Comparison of ENCODE assay signal across 8 cellular contexts in the genomic region with DNA sequence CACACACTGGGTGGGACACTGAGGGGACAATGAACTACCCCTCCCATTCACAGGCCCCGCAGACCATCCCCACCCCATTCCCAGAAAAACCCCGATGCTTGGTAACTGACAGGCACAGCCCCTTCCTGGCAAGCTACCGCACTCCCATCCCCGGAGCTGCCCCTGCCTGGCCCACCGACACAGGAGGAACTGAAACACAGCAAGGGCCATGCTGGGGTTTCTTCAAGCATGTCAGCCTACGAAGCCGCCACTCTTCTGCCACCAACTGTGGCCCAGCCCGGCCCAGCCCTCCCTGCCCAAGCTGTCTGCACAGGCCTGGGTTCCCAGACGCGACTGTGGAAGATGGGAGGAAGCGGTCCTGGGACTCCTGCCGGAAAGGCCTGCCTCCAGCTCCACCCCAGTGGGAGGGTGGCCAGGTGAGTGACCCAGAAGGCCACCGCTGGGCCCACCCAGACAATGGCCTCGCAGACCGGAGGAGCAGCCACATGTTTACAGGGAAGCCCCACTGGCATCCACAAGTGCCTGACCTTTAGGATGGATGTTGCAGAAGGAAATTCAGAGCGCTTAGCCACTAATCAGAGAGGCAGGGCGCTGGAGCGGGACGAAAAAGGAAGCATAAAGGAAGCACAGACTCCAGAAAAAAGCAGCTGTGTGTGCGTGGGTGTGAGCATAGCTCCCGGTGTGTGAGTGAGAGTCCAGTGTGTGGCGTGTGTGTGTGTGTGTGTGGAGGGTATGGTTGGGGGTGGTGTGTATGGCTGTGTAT. TPM values are rescaled to one million over a fixed set of nuclear protein-coding genes. Genes with fewer than 3 reads are reported as not detected.
DNase-seq lines count a peak whose midpoint lies in the region; ATAC-seq, FAIRE-seq and TF ChIP-seq lines count a peak whose summit lies in the region.

No MANE protein-coding gene starts in this region.

- H2AFZ ChIP-seq in astrocyte (ENCODE audit: low read depth, low read length) = peak overlapping the region; percentile 41
- H2AFZ ChIP-seq in GM23248 = no peak overlapping the region

- H3K27me3 ChIP-seq in astrocyte (ENCODE audit: insufficient read depth, low read length) (no peaks in the 10 kb centered on the region), muscle layer of duodenum (ENCODE audit: low read depth, low read length) (no peaks in the 10 kb centered on the region), GM23248 (replicated peaks; ENCODE audit: insufficient read depth) (no peaks in the 10 kb centered on the region), BE2C (no peaks in the 10 kb centered on the region; the same call in 1 of the 2 replicates)

- H4K20me1 ChIP-seq in astrocyte (ENCODE audit: insufficient read depth, low read length) = no peaks in the 10 kb centered on the region
- no peaks in the 10 kb centered on the region for H4K20me1 ChIP-seq in GM23248 (ENCODE audit: insufficient read depth)

- no peaks in the 10 kb centered on the region for H3K36me3 Mint-ChIP-seq in astrocyte (ENCODE audit: low read depth, unreplicated experiment)

- H3K79me2 ChIP-seq in astrocyte (ENCODE audit: insufficient read depth, low read length) (no peaks in the 10 kb centered on the region), GM23248 (ENCODE audit: insufficient read depth) (no peaks in the 10 kb centered on the region)

- H3K27ac ChIP-seq in astrocyte (ENCODE audit: low read depth, low read length) (no peak overlapping the region), muscle layer of duodenum (ENCODE audit: low read length) (peak overlapping the region; percentile 92), GM23248 (no peak overlapping the region)

- no peak for DNase-seq in astrocyte (ENCODE audit: low read depth)
- DNase-seq in GM23248 = no peak
- no peak for DNase-seq in BE2C
- DNase-seq in NCI-H774 (lab: John Stamatoyannopoulos, UW) = no peak

- 84% methylated on average over 22 of the region's 22 CpGs for WGBS in GM23248 (ENCODE audit: low coverage in 1 of 2, low lambda C conversion rate in 2 of 2, missing lambda C conversion rate in 2 of 2), 2 experiments

- H3K27ac Mint-ChIP-seq in astrocyte (ENCODE audit: unreplicated experiment) = peak overlapping the region; percentile 28

- no peak for FAIRE-seq in astrocyte (lab: Jason Lieb, UNC)

- H3K9ac ChIP-seq in astrocyte (ENCODE audit: low read length) (no peak overlapping the region), GM23248 (no peak overlapping the region)

- no peak for TF ChIP-seq RAD21 in Ishikawa (IDR thresholded peaks at IDR 0.05; ENCODE audit: low read depth)

- TF ChIP-seq EP300 in Ishikawa (IDR thresholded peaks at IDR 0.05; ENCODE audit: borderline replicate concordance) = no peak

- H3K36me3 ChIP-seq in astrocyte (ENCODE audit: insufficient read depth, low read length) (no peaks in the 10 kb centered on the region), muscle layer of duodenum (ENCODE audit: control insufficient read depth in 1 of 2, insufficient read depth in 2 of 2, low read length in 2 of 2) (no peaks in the 10 kb centered on the region), GM23248 (ENCODE audit: low read depth) (no peaks in the 10 kb centered on the region), BE2C (no peaks in the 10 kb centered on the region)

- in situ Hi-C loops in GM23248 (cut with MboI) = no loop called here

- peaks cover 6% of the 10 kb centered on the region for H3K27me3 Mint-ChIP-seq in astrocyte (ENCODE audit: low read depth, unreplicated experiment)

- H3K9me3 ChIP-seq in astrocyte (ENCODE audit: insufficient read depth, low read depth, low read length) (no peaks in the 10 kb centered on the region), muscle layer of duodenum (ENCODE audit: control insufficient read depth in 1 of 2, low read length in 2 of 2) (no peaks in the 10 kb centered on the region), GM23248 (ENCODE audit: low read depth) (no peaks in the 10 kb centered on the region), BE2C (no peaks in the 10 kb centered on the region)

- no peak overlapping the region for H3K4me3 Mint-ChIP-seq in astrocyte (ENCODE audit: unreplicated experiment)

- H3K9me3 Mint-ChIP-seq in astrocyte (ENCODE audit: unreplicated experiment) = peaks cover 3% of the 10 kb centered on the region

- peaks cover 22% of the 10 kb centered on the region for H3K4me1 Mint-ChIP-seq in astrocyte (ENCODE audit: low read depth, unreplicated experiment)

- H3K9me2 ChIP-seq in GM23248 (ENCODE audit: insufficient read depth) = no peaks in the 10 kb centered on the region

- H3K4me1 ChIP-seq in astrocyte (ENCODE audit: insufficient read depth, low read length) (no peaks in the 10 kb centered on the region), muscle layer of duodenum (ENCODE audit: control insufficient read depth in 1 of 2, insufficient read depth in 2 of 2, low read length in 2 of 2) (peaks cover 10 to 20% of the 10 kb centered on the region in 2 donors), GM23248 (ENCODE audit: insufficient read depth) (peaks cover 16% of the 10 kb centered on the region), BE2C (no peaks in the 10 kb centered on the region)

- ATAC-seq in GM19395 (IDR thresholded peaks at IDR 0.05; ENCODE audit: unreplicated experiment) (peak; percentile 35), GM19455 (IDR thresholded peaks at IDR 0.05; ENCODE audit: unreplicated experiment) (no peak)

- peaks cover 5% of the 10 kb centered on the region; the same call in 1 of the 2 replicates for H3F3A ChIP-seq in GM23248 (ENCODE audit: insufficient read depth)

- TF ChIP-seq CTCF in astrocyte (IDR thresholded peaks at IDR 0.05; ENCODE audit: insufficient read depth, low read depth, low read length) (no peak), BE2C (IDR thresholded peaks at IDR 0.05; ENCODE audit: low read depth, low read length) (no peak)

- H3K4me2 ChIP-seq in astrocyte (ENCODE audit: low read length) = no peak overlapping the region
- no peak overlapping the region for H3K4me2 ChIP-seq in GM23248 (ENCODE audit: unreplicated experiment)

- H3K4me3 ChIP-seq in astrocyte (ENCODE audit: insufficient read depth, low read depth, low read length) (no peak overlapping the region), muscle layer of duodenum (ENCODE audit: low read depth in 1 of 2, low read length in 2 of 2) (peak overlapping the region; percentile 9 to 54), GM23248 (no peak overlapping the region), BE2C (ENCODE audit: low read depth, low read length) (no peak overlapping the region)

TF ChIP-seq in Ishikawa, 13 proteins besides CTCF, POLR2A, EP300 and RAD21:
- TF ChIP-seq, protein P1, sequence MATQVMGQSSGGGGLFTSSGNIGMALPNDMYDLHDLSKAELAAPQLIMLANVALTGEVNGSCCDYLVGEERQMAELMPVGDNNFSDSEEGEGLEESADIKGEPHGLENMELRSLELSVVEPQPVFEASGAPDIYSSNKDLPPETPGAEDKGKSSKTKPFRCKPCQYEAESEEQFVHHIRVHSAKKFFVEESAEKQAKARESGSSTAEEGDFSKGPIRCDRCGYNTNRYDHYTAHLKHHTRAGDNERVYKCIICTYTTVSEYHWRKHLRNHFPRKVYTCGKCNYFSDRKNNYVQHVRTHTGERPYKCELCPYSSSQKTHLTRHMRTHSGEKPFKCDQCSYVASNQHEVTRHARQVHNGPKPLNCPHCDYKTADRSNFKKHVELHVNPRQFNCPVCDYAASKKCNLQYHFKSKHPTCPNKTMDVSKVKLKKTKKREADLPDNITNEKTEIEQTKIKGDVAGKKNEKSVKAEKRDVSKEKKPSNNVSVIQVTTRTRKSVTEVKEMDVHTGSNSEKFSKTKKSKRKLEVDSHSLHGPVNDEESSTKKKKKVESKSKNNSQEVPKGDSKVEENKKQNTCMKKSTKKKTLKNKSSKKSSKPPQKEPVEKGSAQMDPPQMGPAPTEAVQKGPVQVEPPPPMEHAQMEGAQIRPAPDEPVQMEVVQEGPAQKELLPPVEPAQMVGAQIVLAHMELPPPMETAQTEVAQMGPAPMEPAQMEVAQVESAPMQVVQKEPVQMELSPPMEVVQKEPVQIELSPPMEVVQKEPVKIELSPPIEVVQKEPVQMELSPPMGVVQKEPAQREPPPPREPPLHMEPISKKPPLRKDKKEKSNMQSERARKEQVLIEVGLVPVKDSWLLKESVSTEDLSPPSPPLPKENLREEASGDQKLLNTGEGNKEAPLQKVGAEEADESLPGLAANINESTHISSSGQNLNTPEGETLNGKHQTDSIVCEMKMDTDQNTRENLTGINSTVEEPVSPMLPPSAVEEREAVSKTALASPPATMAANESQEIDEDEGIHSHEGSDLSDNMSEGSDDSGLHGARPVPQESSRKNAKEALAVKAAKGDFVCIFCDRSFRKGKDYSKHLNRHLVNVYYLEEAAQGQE (IDR thresholded peaks at IDR 0.05; ENCODE audit: low read depth) = peak; percentile 31; the same call in 1 of the 2 replicates
- TF ChIP-seq CREB1 (IDR thresholded peaks at IDR 0.05; ENCODE audit: low read depth) (no peak), FOXM1 (IDR thresholded peaks at IDR 0.05; ENCODE audit: borderline replicate concordance, low read depth) (no peak), TAF1 (IDR thresholded peaks at IDR 0.05; ENCODE audit: low read depth) (peak; percentile 31; the same call in 1 of the 2 replicates), EGR1 (IDR thresholded peaks at IDR 0.05) (peak; percentile 76)
- TF ChIP-seq, protein P2, sequence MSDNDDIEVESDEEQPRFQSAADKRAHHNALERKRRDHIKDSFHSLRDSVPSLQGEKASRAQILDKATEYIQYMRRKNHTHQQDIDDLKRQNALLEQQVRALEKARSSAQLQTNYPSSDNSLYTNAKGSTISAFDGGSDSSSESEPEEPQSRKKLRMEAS (IDR thresholded peaks at IDR 0.05) = peak; percentile 47; the same call in 1 of the 2 replicates

RNA-seq across cellular contexts. Expression of a gene that starts 10.2 kb away (rescaled TPM):
- total RNA-seq in astrocyte = 3.1 and 4.2 TPM in 2 replicates
- 8.3 and 8.4 TPM in 2 replicates for total RNA-seq in GM23248 (2014; rRNA removed; shearing (Covaris generic))
- 4.4 and 5.0 TPM in 2 replicates for polyA plus RNA-seq in GM23248 (2016; fragmentation: Nextera tagmentation; extraction: Ambion mirVana)
- polyA plus RNA-seq in BE2C (2012; ENCODE audit: insufficient read depth, insufficient read length, low read depth) = not detected

Comparison
In these comparisons a context has a peak if more than half of its experiments do, and no peak if none do; other contexts are left out.
1. H3K4me3 ChIP-seq: peak in muscle layer of duodenum (2 of 2); none in astrocyte (single experiment), GM23248 (single experiment) and BE2C (single experiment).